9 cellular contexts compared by ENCODE assay signal in the genomic region with DNA sequence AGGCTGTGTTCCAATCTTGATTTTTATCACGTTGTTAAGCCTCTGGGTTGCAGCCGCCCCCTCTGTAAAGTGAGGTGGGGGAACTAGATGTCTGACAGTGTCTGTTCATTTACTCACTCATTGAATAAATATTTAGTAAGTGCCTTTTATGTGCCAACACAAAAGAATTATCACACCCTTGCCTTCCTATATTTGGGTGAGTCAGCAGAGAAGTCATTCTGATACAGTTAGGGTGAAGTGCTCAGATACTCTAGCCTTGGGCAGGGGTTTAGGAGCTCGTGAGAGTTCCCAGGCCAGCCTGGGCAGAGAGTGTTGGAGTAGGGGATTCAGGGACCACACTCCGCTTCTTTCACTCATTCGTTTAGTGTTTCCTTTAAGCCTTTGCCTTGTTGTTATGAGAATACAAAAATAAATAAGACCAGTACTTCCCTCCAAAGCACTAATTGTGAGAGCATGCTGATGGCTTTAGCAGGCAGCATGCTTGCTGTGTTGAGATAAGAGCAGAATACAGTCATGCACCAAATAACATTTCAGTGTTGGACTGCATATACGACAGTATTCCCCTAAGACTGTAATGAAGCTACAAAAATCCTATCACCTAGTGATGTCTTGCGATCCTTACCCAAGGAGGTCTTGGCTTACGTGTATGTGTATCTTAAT.
DNase-seq lines count a peak whose midpoint lies in the region; ATAC-seq and TF ChIP-seq lines count a peak whose summit lies in the region.
"Had no signal": no experiment of that assay in that cellular context is flagged by ENCODE, and none has a peak within 500 bp of the region (broad histone marks: within the 10 kb centered on the region; RNA-seq: fewer than 3 reads in every experiment).

No MANE protein-coding gene starts in this region.

- no CpG with 5 or more reads among the region's 8 CpGs for WGBS in trophoblast cell (ENCODE audit: extremely low coverage, insufficient coverage, insufficient read length)

- BruUV-seq in Panc1 (replicated peaks; lab: Mats Ljungman, UMichigan): no TSS peak

- POLR2A ChIA-PET in Panc1 (lab: Charles Lee): no interaction called here
- POLR2A ChIA-PET in T-cell (lab: Charles Lee): interaction anchor here in 1 of 2 donors (0.6 kb wide), 1 partner anchor 25 kb away, joined by 3 read pairs; no protein-coding TSS in a partner anchor

- no peak for TF ChIP-seq CTCF in Panc1 (IDR thresholded peaks at IDR 0.05)
- no peak for TF ChIP-seq CTCF in choroid plexus epithelial cell (conservative IDR thresholded peaks at IDR 0.05; ENCODE audit: low read depth, low read length)

- H3K79me1 ChIP-seq in trophoblast cell (ENCODE audit: low read length): no peaks in the 10 kb centered on the region

- H3K23ac ChIP-seq in trophoblast cell (ENCODE audit: low read length): no peak overlapping the region

- H3K4me3 ChIP-seq in Panc1 (ENCODE audit: low read depth in 2 of 2, low read length in 2 of 2) (no peak overlapping the region), choroid plexus epithelial cell (ENCODE audit: low read depth, low read length) (no peak overlapping the region), trophoblast cell (ENCODE audit: low read depth, low read length) (no peak overlapping the region)

- H4K12ac ChIP-seq in trophoblast cell (ENCODE audit: low read depth, low read length): no peak overlapping the region

- no peak overlapping the region for H2BK120ac ChIP-seq in trophoblast cell (ENCODE audit: insufficient read depth, low read length, poor library complexity)

- peaks cover 8% of the 10 kb centered on the region for H3K79me2 ChIP-seq in trophoblast cell (ENCODE audit: control insufficient read depth, insufficient read depth, low read length, poor library complexity)

- no peak overlapping the region for H2BK12ac ChIP-seq in trophoblast cell (ENCODE audit: low read length)

- H3K4me1 ChIP-seq in Panc1 (ENCODE audit: control insufficient read depth, insufficient read depth, low read length): peaks cover 30% of the 10 kb centered on the region
- peaks cover 8 to 18% of the 10 kb centered on the region in 2 experiments for H3K4me1 ChIP-seq in trophoblast cell (ENCODE audit: control insufficient read depth in 1 of 2, insufficient read depth in 2 of 2, low read length in 2 of 2)

- H3K9me3 Mint-ChIP-seq in T-cell: no peaks in the 10 kb centered on the region

- no peak overlapping the region for H2AFZ ChIP-seq in trophoblast cell (ENCODE audit: insufficient read depth, low read length, poor library complexity)

- H3K27me3 ChIP-seq in Panc1 (ENCODE audit: control insufficient read depth, insufficient read depth, low read length) (no peaks in the 10 kb centered on the region), trophoblast cell (ENCODE audit: insufficient read depth, low read length) (no peaks in the 10 kb centered on the region)

- no peak overlapping the region for H3K9ac ChIP-seq in trophoblast cell (ENCODE audit: low read length)

- peak overlapping the region in 1 of 2 donors; percentile 49 for H3K27ac Mint-ChIP-seq in T-cell

- intact Hi-C loops in Panc1 (cut with micrococcal nuclease; ENCODE audit: unreplicated experiment): loop anchor here (5.0 kb wide), 1 partner anchor 78 kb away; no protein-coding TSS in a partner anchor

- H3K4me2 ChIP-seq in trophoblast cell (ENCODE audit: low read length): no peak overlapping the region

- no peak overlapping the region for H3K4me3 Mint-ChIP-seq in T-cell

- DNase-seq in activated CD4-positive, CD25-positive, alpha-beta regulatory T cell treated with anti-CD3 and anti-CD28 coated beads, Interleukin-2, amount 50 U/mL, for 72 hours: no peak
- DNase-seq in Panc1 (ENCODE audit: low read depth, low spot score): no peak
- DNase-seq in choroid plexus epithelial cell (ENCODE audit: low read depth): peak; percentile 41
- no peak for DNase-seq in trophoblast cell
- DNase-seq in HT-29 (ENCODE audit: low spot score): no peak
- no peak for DNase-seq in T-cell
- DNase-seq: KBM-7 had no signal

- H2AK5ac ChIP-seq in trophoblast cell (ENCODE audit: low read length): no peak overlapping the region

- H3K9me3 ChIP-seq in Panc1 (ENCODE audit: control insufficient read depth, insufficient read depth, low read depth, low read length) (no peaks in the 10 kb centered on the region), trophoblast cell (ENCODE audit: insufficient read depth, low read depth, low read length) (no peaks in the 10 kb centered on the region)

- H3K36me3 Mint-ChIP-seq in T-cell: peaks cover 20% of the 10 kb centered on the region

- peaks cover 84 to 88% (median 85%) of the 10 kb centered on the region in 3 donors for H3K4me1 Mint-ChIP-seq in T-cell

- no peak overlapping the region for H3K14ac ChIP-seq in trophoblast cell (ENCODE audit: low read length)

- CTCF ChIA-PET in Panc1 (lab: Charles Lee): no interaction called here
- CTCF ChIA-PET in T-cell (lab: Charles Lee): no interaction called here

- H3K36me3 ChIP-seq in Panc1 (ENCODE audit: control insufficient read depth, insufficient read depth, low read length): no peaks in the 10 kb centered on the region; the same call in 1 of the 2 replicates
- H3K36me3 ChIP-seq in trophoblast cell (ENCODE audit: control insufficient read depth in 1 of 2, insufficient read depth in 2 of 2, low read length in 2 of 2): peaks cover 0 to 2% of the 10 kb centered on the region in 2 experiments

- H3K18ac ChIP-seq in trophoblast cell (ENCODE audit: low read length): no peak overlapping the region

- no peak overlapping the region for H4K91ac ChIP-seq in trophoblast cell (ENCODE audit: low read depth, low read length)

- no peak overlapping the region for H4K8ac ChIP-seq in trophoblast cell (ENCODE audit: low read depth, low read length)

- ATAC-seq in activated CD4-positive, CD25-positive, alpha-beta regulatory T cell treated with anti-CD3 and anti-CD28 coated beads, Interleukin-2, amount 50 U/mL, for 24 hours: peak; percentile 72 to 91
- ATAC-seq in Panc1 (peak; percentile 76), GM21390 (IDR thresholded peaks at IDR 0.05; ENCODE audit: unreplicated experiment) (no peak), T-cell (replicated peaks in 1 of 4) (no peak)

- H3K4ac ChIP-seq in trophoblast cell (ENCODE audit: low read depth, low read length): peak overlapping the region; percentile 2

- no peak overlapping the region for H2BK5ac ChIP-seq in trophoblast cell (ENCODE audit: low read depth, low read length, poor library complexity)

- H3K27ac ChIP-seq in Panc1 (ENCODE audit: low read length) (peak overlapping the region; percentile 44; the same call in 1 of the 2 replicates), trophoblast cell (ENCODE audit: low read depth, low read length) (no peak overlapping the region)

- no peaks in the 10 kb centered on the region for H3K27me3 Mint-ChIP-seq in T-cell

- in situ Hi-C loops in Panc1 (cut with HindIII; ENCODE audit: low pct_unique_long_range_greater_than_20kb, low sequenced_read_pairs): no loop called here

Comparison
In these comparisons a context has a peak if more than half of its experiments do, and no peak if none do; other contexts are left out.
1. ATAC-seq: peak in activated CD4-positive, CD25-positive, alpha-beta regulatory T cell treated with anti-CD3 and anti-CD28 coated beads, Interleukin-2, amount 50 U/mL, for 24 hours (2 of 2) and Panc1 (single experiment); none in GM21390 (single experiment) and T-cell (0 of 4).